In the genomic region with DNA sequence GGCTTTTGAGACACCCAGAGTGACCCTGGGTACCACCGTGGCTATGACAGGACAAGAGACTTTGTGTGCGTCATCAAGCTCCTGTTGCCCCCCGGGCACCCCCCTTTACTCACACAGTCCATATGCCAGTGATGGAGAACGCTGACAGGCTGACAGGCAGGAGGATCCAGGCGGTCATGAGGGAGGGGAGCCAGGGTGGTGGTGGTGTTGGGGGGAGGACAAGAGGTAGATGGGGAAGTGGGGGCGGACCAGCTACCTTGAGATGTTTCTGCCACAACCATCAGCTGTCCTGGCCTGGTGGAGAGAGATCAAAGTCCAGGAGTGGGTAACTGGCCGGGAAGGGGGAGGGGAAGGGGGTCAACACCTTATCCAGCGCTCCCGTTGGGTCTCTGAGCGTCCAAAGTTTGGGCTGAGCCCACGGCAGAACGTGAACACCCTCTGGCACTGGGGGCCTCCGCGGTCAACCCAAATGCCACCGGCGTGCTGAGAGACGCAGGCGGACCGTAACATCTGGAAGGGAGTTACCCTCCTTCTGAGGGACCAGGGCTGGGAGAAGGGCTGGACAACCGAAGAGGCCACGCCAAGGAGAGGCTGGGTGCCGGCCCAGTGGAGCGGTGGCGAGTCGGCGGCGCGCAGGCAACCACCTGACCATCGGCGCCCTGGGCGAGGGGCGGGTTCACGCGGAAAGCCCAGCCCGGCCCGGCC, we compare ENCODE assay signal across 8 cellular contexts. TPM values are rescaled to one million over a fixed set of nuclear protein-coding genes. Genes with fewer than 3 reads are reported as not detected.
DNase-seq lines count a peak whose midpoint lies in the region; ATAC-seq and TF ChIP-seq lines count a peak whose summit lies in the region.

No MANE protein-coding gene starts in this region.

- ATAC-seq in GM19035 (IDR thresholded peaks at IDR 0.05; ENCODE audit: unreplicated experiment) (peak; percentile 43), HG03159 (IDR thresholded peaks at IDR 0.05; ENCODE audit: unreplicated experiment) (peak; percentile 26)

- H3K36me3 ChIP-seq in BJ (ENCODE audit: control insufficient read depth, insufficient read depth, low read length): peaks cover 16% of the 10 kb centered on the region
- no peaks in the 10 kb centered on the region for H3K36me3 ChIP-seq in neural cell (ENCODE audit: insufficient read depth, low read length)

- no peaks in the 10 kb centered on the region for H3K79me2 ChIP-seq in neural cell (replicated peaks; ENCODE audit: insufficient read depth, low read length)

- H3K9me2 ChIP-seq in neural cell (ENCODE audit: insufficient read depth, low read length): no peaks in the 10 kb centered on the region

- no peak overlapping the region for H2AFZ ChIP-seq in neural cell (ENCODE audit: low read depth, low read length)

- peak overlapping the region; percentile 55 for H3K4me2 ChIP-seq in neural cell (ENCODE audit: low read length)

- CTCF ChIA-PET in BJ (lab: Yijun Ruan, JAX): interaction anchor here (0.6 to 1.6 kb wide), 2 partner anchors 11 to 396 kb away, joined by 3 to 6 read pairs; no protein-coding TSS in a partner anchor

- no peak for DNase-seq in BJ (ENCODE audit: low read depth)
- peak; percentile 63 for DNase-seq in fibroblast of the aortic adventitia (ENCODE audit: low read depth)
- no peak for DNase-seq in SIG-M5 treated with dmso at 0.1 percent for 504 hours (lab: John Stamatoyannopoulos, UW; ENCODE audit: unreplicated experiment)
- no peak for DNase-seq in NCI-H1436 treated with DMSO at 0.1 percent for 48 hours (lab: John Stamatoyannopoulos, UW)

- H3F3A ChIP-seq in neural cell (ENCODE audit: insufficient read depth, low read length, poor library complexity, severe bottlenecking): no peaks in the 10 kb centered on the region

- H3K27ac ChIP-seq in neural cell (ENCODE audit: low read length): no peak overlapping the region

- H3K4me3 ChIP-seq in BJ (ENCODE audit: low read depth, low read length) (peak overlapping the region; percentile 59), WI38 (ENCODE audit: low read depth, low read length) (peak overlapping the region; percentile 84), fibroblast of the aortic adventitia (ENCODE audit: low read depth, low read length) (peak overlapping the region; percentile 99), neural cell (ENCODE audit: low read length) (peak overlapping the region; percentile 77)

- peak overlapping the region; percentile 59 for H3K9ac ChIP-seq in neural cell (ENCODE audit: low read length)

- TF ChIP-seq CTCF in BJ (IDR thresholded peaks at IDR 0.05; ENCODE audit: insufficient read depth, low read depth, low read length) (no peak), WI38 (IDR thresholded peaks at IDR 0.05; ENCODE audit: low read depth, low read length) (no peak), fibroblast of the aortic adventitia (IDR thresholded peaks at IDR 0.05; ENCODE audit: insufficient read depth, low read length) (no peak), neural cell (IDR thresholded peaks at IDR 0.05; ENCODE audit: poor library complexity, severe bottlenecking) (no peak)

- H3K9me3 ChIP-seq in neural cell (ENCODE audit: low read length): no peaks in the 10 kb centered on the region

- TF ChIP-seq RAD21 in neural cell (conservative IDR thresholded peaks at IDR 0.05): no peak

- no peaks in the 10 kb centered on the region for H4K20me1 ChIP-seq in neural cell (ENCODE audit: insufficient read depth)

- POLR2A ChIA-PET in BJ (lab: Charles Lee): interaction anchor here (2.0 kb wide), 1 partner anchor 10 kb away, joined by 5 read pairs; a partner anchor contains a TSS

- H3K27me3 ChIP-seq in BJ (ENCODE audit: control insufficient read depth, insufficient read depth, low read length) (no peaks in the 10 kb centered on the region), neural cell (ENCODE audit: insufficient read depth, low read depth, low read length) (no peaks in the 10 kb centered on the region)

- no peak for TF ChIP-seq EP300 in neural cell (conservative IDR thresholded peaks at IDR 0.05; ENCODE audit: poor library complexity, severe bottlenecking)

TF ChIP-seq in neural cell, 6 proteins besides CTCF, POLR2A, EP300 and RAD21:
- TF ChIP-seq POLR2AphosphoS5 (IDR thresholded peaks at IDR 0.05) (no peak), TAF1 (IDR thresholded peaks at IDR 0.05; ENCODE audit: low read depth) (no peak), MXI1 (conservative IDR thresholded peaks at IDR 0.05; ENCODE audit: poor library complexity, severe bottlenecking) (no peak), EZH2 (IDR thresholded peaks at IDR 0.05; ENCODE audit: borderline replicate concordance, insufficient read depth, low read length, poor library complexity, severe bottlenecking) (no peak)

RNA-seq across cellular contexts. Expression of a gene that starts 0.6 kb away (rescaled TPM):
- polyA plus RNA-seq in BJ (2011; rRNA removed): 11.4 and 19.1 TPM in 2 replicates
- polyA minus RNA-seq in BJ (2011; rRNA and poly(A)+ RNA removed): 7.0 and 15.3 TPM in 2 replicates
- total RNA-seq in fibroblast of the aortic adventitia (ENCODE audit: low replicate concordance): 7.4 and 8.6 TPM in 2 replicates
- polyA plus RNA-seq in neural cell: 8.4 and 9.4 TPM in 2 replicates
- 3.9 and 4.1 TPM in 2 replicates for polyA minus RNA-seq in neural cell

RNA-seq across cellular contexts. Expression of a gene that starts 6.4 kb away (rescaled TPM):
- polyA plus RNA-seq in BJ (2011; rRNA removed): 376 and 394 TPM in 2 replicates
- polyA minus RNA-seq in BJ (2011; rRNA and poly(A)+ RNA removed): 67.9 and 142 TPM in 2 replicates
- 86.7 and 213 TPM in 2 replicates for total RNA-seq in fibroblast of the aortic adventitia (ENCODE audit: low replicate concordance)
- polyA plus RNA-seq in neural cell: 296 and 330 TPM in 2 replicates
- 58.9 and 65.4 TPM in 2 replicates for polyA minus RNA-seq in neural cell

RNA-seq across cellular contexts. Expression of a gene that starts 9.9 kb away (rescaled TPM):
- 16.4 and 18.9 TPM in 2 replicates for polyA plus RNA-seq in BJ (2011; rRNA removed)
- 15.7 and 22.2 TPM in 2 replicates for polyA minus RNA-seq in BJ (2011; rRNA and poly(A)+ RNA removed)
- 4.6 and 22.2 TPM in 2 replicates for total RNA-seq in fibroblast of the aortic adventitia (ENCODE audit: low replicate concordance)
- 28.0 and 42.6 TPM in 2 replicates for polyA plus RNA-seq in neural cell
- polyA minus RNA-seq in neural cell: 44.3 and 50.5 TPM in 2 replicates

RNA-seq across cellular contexts. Expression of a gene that starts 14.1 kb away (rescaled TPM):
- 49.9 and 50.5 TPM in 2 replicates for polyA plus RNA-seq in BJ (2011; rRNA removed)
- polyA minus RNA-seq in BJ (2011; rRNA and poly(A)+ RNA removed): 21.8 and 32.3 TPM in 2 replicates
- total RNA-seq in fibroblast of the aortic adventitia (ENCODE audit: low replicate concordance): 45.6 and 251 TPM in 2 replicates
- polyA plus RNA-seq in neural cell: 77.6 and 89.9 TPM in 2 replicates
- 53.1 and 60.9 TPM in 2 replicates for polyA minus RNA-seq in neural cell

RNA-seq across cellular contexts. Expression of a gene that starts 17.7 kb away (rescaled TPM):
- polyA plus RNA-seq in BJ (2011; rRNA removed): 143 and 161 TPM in 2 replicates
- polyA minus RNA-seq in BJ (2011; rRNA and poly(A)+ RNA removed): 64.6 and 107 TPM in 2 replicates
- total RNA-seq in fibroblast of the aortic adventitia (ENCODE audit: low replicate concordance): 33.8 and 56.2 TPM in 2 replicates
- not detected in 2 replicates for polyA plus RNA-seq in neural cell
- polyA minus RNA-seq in neural cell: not detected in 2 replicates
